In the genomic region with DNA sequence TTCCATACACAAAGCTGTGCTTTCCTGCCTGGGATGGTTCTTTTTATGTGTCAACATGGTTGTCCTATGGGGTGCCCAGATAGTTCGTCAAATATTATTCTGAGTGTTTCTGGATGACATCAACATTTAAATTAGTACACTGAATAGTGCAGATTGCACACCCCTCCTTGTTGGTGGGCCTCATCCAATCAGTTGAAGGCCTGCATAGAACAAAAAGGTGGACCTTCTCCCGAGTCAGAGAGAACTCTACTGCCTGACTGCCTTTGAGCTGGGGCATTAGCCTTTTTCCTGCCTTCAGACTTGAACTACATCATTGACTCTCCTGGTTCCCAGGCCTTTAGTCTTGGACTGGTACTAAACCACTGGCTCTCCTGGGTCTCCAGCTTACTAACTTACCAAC, we compare ENCODE assay signal across 12 cellular contexts.
A peak's percentile ranks its signal among the peaks of the same experiment; 100 is the strongest.
DNase-seq lines count a peak whose midpoint lies in the region; ATAC-seq and TF ChIP-seq lines count a peak whose summit lies in the region.
"Had no signal": no experiment of that assay in that cellular context is flagged by ENCODE, and none has a peak within 500 bp of the region (broad histone marks: within the 10 kb centered on the region; RNA-seq: fewer than 3 reads in every experiment).

No MANE protein-coding gene starts in this region.

- no peak for ATAC-seq in Panc1
- ATAC-seq in body of pancreas = no peak
- no peak for ATAC-seq in HG02759 (IDR thresholded peaks at IDR 0.05; ENCODE audit: unreplicated experiment)
- ATAC-seq: GM23338 had no signal

- H3K4me1 ChIP-seq in A673 (ENCODE audit: insufficient read depth, low read length, poor library complexity, severe bottlenecking) (peaks cover 63% of the 10 kb centered on the region), Panc1 (ENCODE audit: control insufficient read depth, insufficient read depth, low read length) (peaks cover 23% of the 10 kb centered on the region), body of pancreas (peaks cover 41% of the 10 kb centered on the region), skeletal muscle tissue (ENCODE audit: control insufficient read depth in 3 of 3, insufficient read depth in 3 of 3, low read length in 3 of 3) (peaks cover 4 to 23% (median 19%) of the 10 kb centered on the region in 3 donors)

- POLR2A ChIA-PET in A673 (lab: Charles Lee; ENCODE audit: low non-redundant PET) = no interaction called here
- POLR2A ChIA-PET in Panc1 (lab: Charles Lee) = interaction anchor here (0.6 kb wide), 1 partner anchor 72 kb away, joined by 3 read pairs; no protein-coding TSS in a partner anchor

- H3K9ac ChIP-seq in skeletal muscle tissue (ENCODE audit: low read depth in 1 of 3, low read length in 3 of 3) = no peak overlapping the region
- H3K9ac ChIP-seq: BLaER1 treated with 17β-estradiol and CSF1 and Interleukin-3, amounts not matched to agents 10 nM and 100 nM had no signal

- TF ChIP-seq CTCF in A673 (conservative IDR thresholded peaks at IDR 0.05; ENCODE audit: low read depth, low read length) = no peak
- TF ChIP-seq CTCF in Panc1 (IDR thresholded peaks at IDR 0.05) = no peak
- no peak for TF ChIP-seq CTCF in body of pancreas (IDR thresholded peaks at IDR 0.05)

- CTCF ChIA-PET in A673 (lab: Charles Lee) (no interaction called here), Panc1 (lab: Charles Lee) (no interaction called here)

- H3K27me3 ChIP-seq in A673 (replicated peaks; ENCODE audit: insufficient read depth, low read depth, low read length, poor library complexity) (no peaks in the 10 kb centered on the region), Panc1 (ENCODE audit: control insufficient read depth, insufficient read depth, low read length) (no peaks in the 10 kb centered on the region), body of pancreas (no peaks in the 10 kb centered on the region), skeletal muscle tissue (ENCODE audit: control insufficient read depth in 3 of 3, insufficient read depth in 3 of 3, low read length in 3 of 3) (no peaks in the 10 kb centered on the region)
- H3K27me3 ChIP-seq: BLaER1 treated with 17β-estradiol and CSF1 and Interleukin-3, amounts not matched to agents 10 nM and 100 nM had no signal

- H3K4me3 ChIP-seq in A673 (ENCODE audit: low read depth, low read length, poor library complexity, severe bottlenecking) (no peak overlapping the region), Panc1 (ENCODE audit: low read depth in 2 of 2, low read length in 2 of 2) (no peak overlapping the region), body of pancreas (no peak overlapping the region), skeletal muscle tissue (ENCODE audit: low read length in 3 of 3) (no peak overlapping the region)
- H3K4me3 ChIP-seq: BLaER1 treated with 17β-estradiol and CSF1 and Interleukin-3, amounts not matched to agents 10 nM and 100 nM; GM23338 had no signal

- no peaks in the 10 kb centered on the region for H3K36me3 ChIP-seq in A673 (ENCODE audit: insufficient read depth, low read length, poor library complexity, severe bottlenecking)
- no peaks in the 10 kb centered on the region; the same call in 1 of the 2 replicates for H3K36me3 ChIP-seq in Panc1 (ENCODE audit: control insufficient read depth, insufficient read depth, low read length)
- no peaks in the 10 kb centered on the region for H3K36me3 ChIP-seq in body of pancreas (replicated peaks in 1 of 2; ENCODE audit: insufficient read depth in 1 of 2, low read depth in 2 of 2)
- no peaks in the 10 kb centered on the region for H3K36me3 ChIP-seq in skeletal muscle tissue (ENCODE audit: control insufficient read depth in 3 of 3, insufficient read depth in 3 of 3, low read length in 3 of 3)
- H3K36me3 ChIP-seq: BLaER1 treated with 17β-estradiol and CSF1 and Interleukin-3, amounts not matched to agents 10 nM and 100 nM had no signal

- BruUV-seq in A673 (replicated peaks; lab: Mats Ljungman, UMichigan) (no TSS peak), Panc1 (replicated peaks; lab: Mats Ljungman, UMichigan) (TSS peak; percentile 18)

- no peak for TF ChIP-seq POLR2A in body of pancreas (IDR thresholded peaks at IDR 0.05)

- intact Hi-C loops in A673 (cut with micrococcal nuclease; ENCODE audit: unreplicated experiment) = no loop called here
- intact Hi-C loops in Panc1 (cut with micrococcal nuclease; ENCODE audit: unreplicated experiment) = no loop called here
- intact Hi-C loops in body of pancreas (cut with DNase I) = loop anchor here (10.0 kb wide), 1 partner anchor 64 kb away; no protein-coding TSS in a partner anchor

- 42 to 46% methylated on average over 2 of the region's 2 CpGs for WGBS in body of pancreas, 2 donors

- peak overlapping the region; percentile 67 for H3K27ac ChIP-seq in A673 (ENCODE audit: low read depth, low read length, poor library complexity, severe bottlenecking)
- H3K27ac ChIP-seq in Panc1 (ENCODE audit: low read length) = no peak overlapping the region
- peak overlapping the region in 3 of 4 donors; percentile 63 to 69 (median 67) for H3K27ac ChIP-seq in body of pancreas
- peak overlapping the region; percentile 54 for H3K27ac ChIP-seq in skeletal muscle tissue (ENCODE audit: low read depth, low read length)
- H3K27ac ChIP-seq: BLaER1 treated with 17β-estradiol and CSF1 and Interleukin-3, amounts not matched to agents 10 nM and 100 nM had no signal

- H3K9me3 ChIP-seq in A673 (ENCODE audit: low read depth, low read length, poor library complexity, severe bottlenecking) (no peaks in the 10 kb centered on the region), Panc1 (ENCODE audit: control insufficient read depth, insufficient read depth, low read depth, low read length) (no peaks in the 10 kb centered on the region), body of pancreas (no peaks in the 10 kb centered on the region), skeletal muscle tissue (ENCODE audit: control insufficient read depth in 3 of 3, low read length in 3 of 3) (no peaks in the 10 kb centered on the region)
- H3K9me3 ChIP-seq: BLaER1 treated with 17β-estradiol and CSF1 and Interleukin-3, amounts not matched to agents 10 nM and 100 nM had no signal

- in situ Hi-C loops in Panc1 (cut with HindIII; ENCODE audit: low pct_unique_long_range_greater_than_20kb, low sequenced_read_pairs) = no loop called here

- DNase-seq in A673 (ENCODE audit: low spot score) (no peak), Panc1 (ENCODE audit: low read depth, low spot score) (no peak), body of pancreas (no peak), NCI-H524 treated with DMSO at 0.1 percent for 48 hours (lab: John Stamatoyannopoulos, UW) (no peak), NCI-H69 (lab: John Stamatoyannopoulos, UW) (no peak)
- DNase-seq: HCEC 1CT, NCI-H774, RPMI8226 had no signal
